Comparison of ENCODE assay signal across 8 cellular contexts in genomic region chr20:19757487-19757972, GRCh38. TPM values are rescaled to one million over a fixed set of nuclear protein-coding genes. Genes with fewer than 3 reads are reported as not detected.
DNase-seq lines count a peak whose midpoint lies in the region; ATAC-seq, FAIRE-seq and TF ChIP-seq lines count a peak whose summit lies in the region.

No MANE protein-coding gene starts in this region.

- no peak for ATAC-seq in GM18511 (IDR thresholded peaks at IDR 0.05; ENCODE audit: unreplicated experiment)
- ATAC-seq in HG02884 (IDR thresholded peaks at IDR 0.05; ENCODE audit: unreplicated experiment), result no peak

- TF ChIP-seq CTCF in choroid plexus epithelial cell (conservative IDR thresholded peaks at IDR 0.05; ENCODE audit: low read depth, low read length), result no peak
- no peak for TF ChIP-seq CTCF in kidney (IDR thresholded peaks at IDR 0.05; ENCODE audit: borderline replicate concordance, extremely low read depth, insufficient read depth)

- peak overlapping the region; percentile 82 for H3K4me3 ChIP-seq in choroid plexus epithelial cell (ENCODE audit: low read depth, low read length)
- peak overlapping the region; percentile 82 to 89 for H3K4me3 ChIP-seq in kidney (ENCODE audit: low read length in 2 of 2)

- no peaks in the 10 kb centered on the region for H3K36me3 ChIP-seq in kidney (ENCODE audit: control insufficient read depth in 1 of 2, insufficient read depth in 2 of 2, low read length in 2 of 2)

- DNase-seq in DMS53 (lab: John Stamatoyannopoulos, UW) (peak; percentile 87), NCI-H146 treated with DMSO at 0.1 percent for 48 hours (lab: John Stamatoyannopoulos, UW; ENCODE audit: unreplicated experiment) (peak; percentile 37), choroid plexus epithelial cell (ENCODE audit: low read depth) (peak; percentile 78), kidney (peak; percentile 95), smooth muscle cell of the brain vasculature (ENCODE audit: low read depth, low spot score) (peak; percentile 23), NCI-H1436 treated with DMSO at 0.1 percent for 48 hours (lab: John Stamatoyannopoulos, UW) (no peak)

- peak overlapping the region; percentile 30 to 95 for H3K9ac ChIP-seq in kidney (ENCODE audit: low read length in 2 of 2)

- intact Hi-C loops in kidney (cut with DNase I), result no loop called here

- no peak for FAIRE-seq in kidney (lab: Jason Lieb, UNC)

- H3K27ac ChIP-seq in kidney (ENCODE audit: low read depth in 2 of 2, low read length in 2 of 2), result peak overlapping the region; percentile 95 to 98

- peaks cover 13 to 15% of the 10 kb centered on the region in 2 donors for H3K4me1 ChIP-seq in kidney (ENCODE audit: control insufficient read depth in 1 of 2, insufficient read depth in 1 of 2, low read depth in 1 of 2, low read length in 2 of 2)

- no peaks in the 10 kb centered on the region for H3K9me3 ChIP-seq in kidney (ENCODE audit: control insufficient read depth in 1 of 2, low read length in 2 of 2)

RNA-seq across cellular contexts. Expression of gene RIN2, which starts 0.5 kb away (rescaled TPM):
- 109 TPM for total RNA-seq in kidney
- 20.2 TPM for polyA plus RNA-seq in kidney (ENCODE audit: insufficient read depth, low read depth, low replicate concordance)
